In the genomic region with DNA sequence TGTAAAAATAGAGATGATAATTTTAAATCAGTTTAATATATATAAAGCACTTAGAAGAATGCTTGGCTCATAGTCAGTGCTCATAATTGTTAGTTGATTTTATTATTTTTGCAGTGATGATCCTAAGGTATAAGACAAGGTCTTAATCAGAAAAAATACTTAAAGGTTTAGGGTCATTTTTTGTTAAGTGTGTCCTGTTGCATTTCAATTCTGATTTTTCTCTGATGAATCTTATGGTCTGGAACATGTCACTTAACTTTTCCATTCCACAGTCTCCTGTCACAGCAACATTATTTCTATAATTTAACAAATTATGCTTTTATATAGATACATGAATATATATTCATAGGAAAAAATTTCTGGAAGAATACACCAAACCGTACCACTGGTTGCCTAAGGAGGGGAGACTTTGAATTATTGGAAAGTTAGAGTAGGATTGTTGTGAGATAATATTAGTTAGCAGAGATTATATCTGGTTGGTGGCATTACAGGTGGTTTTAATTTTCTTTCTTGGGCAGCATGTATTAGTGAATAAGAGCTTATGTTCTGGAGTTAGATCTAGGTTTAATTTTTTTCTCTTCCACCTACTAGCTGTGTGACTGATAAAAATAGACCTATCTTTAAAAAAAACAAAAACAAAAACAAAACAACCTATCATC, we compare ENCODE assay signal across 28 cellular contexts.
"Had no signal": no experiment of that assay in that cellular context is flagged by ENCODE, and none has a peak within 500 bp of the region (broad histone marks: within the 10 kb centered on the region; RNA-seq: fewer than 3 reads in every experiment).

No MANE protein-coding gene starts in this region.

- H3K4me1 Mint-ChIP-seq: central memory CD8-positive, alpha-beta T cell had no signal

- H3K36me3 ChIP-seq: esophagus squamous epithelium, gastrocnemius medialis, right atrium auricular region, suprapubic skin, tibial artery had no signal

- H3K27ac Mint-ChIP-seq: activated B cell treated with CpG ODN at 0.5 μM for 24 hours; activated CD8-positive, alpha-beta T cell treated with anti-CD3 and anti-CD28 coated beads for 36 hours; activated naive CD4-positive, alpha-beta T cell treated with anti-CD3 and anti-CD28 coated beads, Interleukin-2, amount 50 U/mL, for 24 hours; activated naive CD8-positive, alpha-beta T cell treated with anti-CD3 and anti-CD28 coated beads, Interleukin-2, amount 50 U/mL, for 24 hours; activated T-helper 2 cell treated with anti-CD3 and anti-CD28 coated beads, Interferon-gamma antibody, Interleukin-2, Interleukin-4, amounts not matched to agents 10 μg/mL and 5 μg/mL and 100 μg/mL, durations not matched to agents 14 hours and 24 hours and 36 hours; dendritic cell treated with granulocyte-macrophage colony-stimulating factor and Interleukin-4, amounts not matched to agents 40 ng/mL and 50 ng/mL, for 4 days; naive B cell; T-helper 2 cell treated with Interferon-gamma antibody and Interleukin-4, amounts not matched to agents 5 μg/mL and 100 μg/mL, for 36 hours had no signal

- H3K4me1 ChIP-seq: esophagus squamous epithelium, gastrocnemius medialis, right atrium auricular region, suprapubic skin, tibial artery had no signal

- H3K9me3 Mint-ChIP-seq: activated CD8-positive, alpha-beta T cell treated with anti-CD3 and anti-CD28 coated beads for 36 hours; activated naive CD4-positive, alpha-beta T cell treated with anti-CD3 and anti-CD28 coated beads, Interleukin-2, amount 50 U/mL, for 24 hours; activated naive CD8-positive, alpha-beta T cell treated with anti-CD3 and anti-CD28 coated beads, Interleukin-2, amount 50 U/mL, for 24 hours; activated T-cell treated with anti-CD3 and anti-CD28 coated beads, Interleukin-2, amount 50 U/mL, for 4 hours; activated T-helper 2 cell treated with anti-CD3 and anti-CD28 coated beads, Interferon-gamma antibody, Interleukin-2, Interleukin-4, amounts not matched to agents 10 μg/mL and 5 μg/mL and 100 μg/mL, durations not matched to agents 14 hours and 24 hours and 36 hours; central memory CD8-positive, alpha-beta T cell; dendritic cell treated with granulocyte-macrophage colony-stimulating factor and Interleukin-4, amounts not matched to agents 40 ng/mL and 50 ng/mL, for 4 days; naive B cell; T-helper 2 cell treated with Interferon-gamma antibody and Interleukin-4, amounts not matched to agents 5 μg/mL and 100 μg/mL, for 36 hours had no signal

- FAIRE-seq: bronchial epithelial cell, endometrium, keratinocyte had no signal

- H3K4me3 Mint-ChIP-seq: activated B cell treated with CpG ODN at 0.5 μM for 24 hours; activated CD8-positive, alpha-beta T cell treated with anti-CD3 and anti-CD28 coated beads for 36 hours; activated naive CD4-positive, alpha-beta T cell treated with anti-CD3 and anti-CD28 coated beads, Interleukin-2, amount 50 U/mL, for 24 hours; activated naive CD8-positive, alpha-beta T cell treated with anti-CD3 and anti-CD28 coated beads, Interleukin-2, amount 50 U/mL, for 24 hours; activated T-cell treated with anti-CD3 and anti-CD28 coated beads, Interleukin-2, amount 50 U/mL, for 4 hours; central memory CD8-positive, alpha-beta T cell; dendritic cell treated with granulocyte-macrophage colony-stimulating factor and Interleukin-4, amounts not matched to agents 40 ng/mL and 50 ng/mL, for 4 days; T-helper 2 cell treated with Interferon-gamma antibody and Interleukin-4, amounts not matched to agents 5 μg/mL and 100 μg/mL, for 36 hours had no signal

- H3K9me3 ChIP-seq: esophagus squamous epithelium, gastrocnemius medialis, right atrium auricular region, suprapubic skin, tibial artery had no signal

- H3K27me3 ChIP-seq: esophagus squamous epithelium, gastrocnemius medialis, right atrium auricular region, suprapubic skin, tibial artery had no signal

- H3K27me3 Mint-ChIP-seq: activated B cell treated with CpG ODN at 0.5 μM for 24 hours; activated CD8-positive, alpha-beta T cell treated with anti-CD3 and anti-CD28 coated beads for 36 hours; activated naive CD4-positive, alpha-beta T cell treated with anti-CD3 and anti-CD28 coated beads, Interleukin-2, amount 50 U/mL, for 24 hours; activated naive CD8-positive, alpha-beta T cell treated with anti-CD3 and anti-CD28 coated beads, Interleukin-2, amount 50 U/mL, for 24 hours; central memory CD8-positive, alpha-beta T cell; dendritic cell treated with granulocyte-macrophage colony-stimulating factor and Interleukin-4, amounts not matched to agents 40 ng/mL and 50 ng/mL, for 4 days; naive B cell had no signal

- DNase-seq: activated B cell treated with CpG ODN at 0.5 μM for 24 hours; activated CD4-positive, alpha-beta T cell treated with anti-CD3 and anti-CD28 coated beads, Interleukin-2, amount 50 U/mL, for 1 hour; activated CD8-positive, alpha-beta T cell treated with anti-CD3 and anti-CD28 coated beads for 36 hours; activated naive CD8-positive, alpha-beta T cell treated with anti-CD3 and anti-CD28 coated beads, Interleukin-2, amount 50 U/mL, for 24 hours; activated T-cell treated with anti-CD3 and anti-CD28 coated beads, Interleukin-2, amount 50 U/mL, for 4 hours; effector CD4-positive, alpha-beta T cell; esophagus squamous epithelium; gastrocnemius medialis; hippocampal formation; left colon; mammary epithelial cell; naive B cell; occipital lobe; stimulated activated CD4-positive, alpha-beta T cell treated with anti-CD3 and anti-CD28 coated beads, Interleukin-15, amount 100 ng/mL, for 24 hours; stimulated activated CD4-positive, alpha-beta T cell treated with anti-CD3 and anti-CD28 coated beads, Interleukin-2, amount 100 ng/mL, for 24 hours; stimulated activated naive CD4-positive, alpha-beta T cell; T-helper 1 cell; tibial artery had no signal

- ATAC-seq: activated CD8-positive, alpha-beta T cell treated with anti-CD3 and anti-CD28 coated beads for 36 hours; activated naive CD8-positive, alpha-beta T cell treated with anti-CD3 and anti-CD28 coated beads, Interleukin-2, amount 50 U/mL, for 24 hours; activated T-cell treated with anti-CD3 and anti-CD28 coated beads, Interleukin-2, amount 50 U/mL, for 4 hours; gastrocnemius medialis; left colon had no signal

- H3K4me3 ChIP-seq: esophagus squamous epithelium, gastrocnemius medialis, right atrium auricular region, suprapubic skin, tibial artery had no signal
